ENCODE assay signal across 8 cellular contexts in genomic region chr5:168269950-168270349, GRCh38. TPM values are rescaled to one million over a fixed set of nuclear protein-coding genes. Genes with fewer than 3 reads are reported as not detected.
A peak's percentile ranks its signal among the peaks of the same experiment; 100 is the strongest.
DNase-seq lines count a peak whose midpoint lies in the region; ATAC-seq and TF ChIP-seq lines count a peak whose summit lies in the region.

No MANE protein-coding gene starts in this region.

- POLR2A ChIA-PET in WTC11 (lab: Charles Lee): interaction anchor here (0.7 to 1.3 kb wide), 3 partner anchors 12 to 990 kb away, joined by 3 read pairs; partner anchors contain the start of gene WWC1

- no peak for DNase-seq in DND-41
- peak; percentile 30 for DNase-seq in HT1080 (ENCODE audit: low read depth)
- no peak for DNase-seq in WTC11 (ENCODE audit: low spot score)
- DNase-seq in AG08395 (ENCODE audit: low spot score): no peak
- DNase-seq in activated CD4-positive, CD25-positive, alpha-beta regulatory T cell treated with anti-CD3 and anti-CD28 coated beads, Interleukin-2, amount 50 U/mL, for 72 hours: no peak
- DNase-seq in middle frontal gyrus (ENCODE audit: extremely low spot score, low spot score): no peak
- no peak for DNase-seq in AG08396 (ENCODE audit: low spot score)

- no peak overlapping the region for H2AFZ ChIP-seq in DND-41 (ENCODE audit: low read depth, low read length)

- H3K4me2 ChIP-seq in DND-41 (ENCODE audit: insufficient read depth, low read length): peak overlapping the region; percentile 65

- H3K9ac ChIP-seq in DND-41 (ENCODE audit: low read depth, low read length) (no peak overlapping the region), mucosa of stomach (ENCODE audit: low read length) (peak overlapping the region; percentile 58)

- H3K79me2 ChIP-seq in DND-41 (ENCODE audit: insufficient read depth, low read length): no peaks in the 10 kb centered on the region

- TF ChIP-seq CTCF in DND-41 (IDR thresholded peaks at IDR 0.05; ENCODE audit: borderline replicate concordance, extremely low read depth, low read length, poor library complexity, severe bottlenecking) (no peak), WTC11 (IDR thresholded peaks at IDR 0.05) (no peak)

- H3K27ac Mint-ChIP-seq in WTC11: no peak overlapping the region

- H3K27me3 ChIP-seq in DND-41 (ENCODE audit: insufficient read depth, low read length, poor library complexity): no peaks in the 10 kb centered on the region
- H3K27me3 ChIP-seq in mucosa of stomach (ENCODE audit: control insufficient read depth, insufficient read depth, low read length): no peaks in the 10 kb centered on the region

- no peak overlapping the region for H3K27ac ChIP-seq in DND-41 (ENCODE audit: low read length)

- H3K9me3 ChIP-seq in DND-41 (ENCODE audit: insufficient read depth, low read length, severe bottlenecking): no peaks in the 10 kb centered on the region
- no peaks in the 10 kb centered on the region for H3K9me3 ChIP-seq in mucosa of stomach (ENCODE audit: control insufficient read depth, low read length)

- ATAC-seq in DND-41 (ENCODE audit: insufficient read depth, low read depth) (no peak), WTC11 (peak; percentile 38)

- H3K27me3 Mint-ChIP-seq in WTC11 (ENCODE audit: low read depth): peaks cover 14% of the 10 kb centered on the region

- no peak overlapping the region for H3K4me3 ChIP-seq in DND-41 (ENCODE audit: low read depth in 1 of 2, low read length in 2 of 2)
- no peak overlapping the region for H3K4me3 ChIP-seq in mucosa of stomach (ENCODE audit: low read length)

- H3K9me3 Mint-ChIP-seq in WTC11: no peaks in the 10 kb centered on the region

- no peaks in the 10 kb centered on the region for H3K36me3 Mint-ChIP-seq in WTC11

- CTCF ChIA-PET in WTC11 (lab: Charles Lee): interaction anchor here (0.6 to 3.1 kb wide), 24 partner anchors 9 to 274 kb away, joined by 3 to 27 read pairs (median 4); no protein-coding TSS in a partner anchor

- H3K4me1 ChIP-seq in DND-41 (ENCODE audit: insufficient read depth, low read length) (peaks cover 14% of the 10 kb centered on the region), mucosa of stomach (ENCODE audit: control insufficient read depth, insufficient read depth, low read length) (peaks cover 19% of the 10 kb centered on the region)

- H4K20me1 ChIP-seq in DND-41 (ENCODE audit: insufficient read depth, low read length): peaks cover 3% of the 10 kb centered on the region; the same call in 1 of the 2 replicates

- H3K36me3 ChIP-seq in DND-41 (ENCODE audit: insufficient read depth, low read length): no peaks in the 10 kb centered on the region
- no peaks in the 10 kb centered on the region for H3K36me3 ChIP-seq in mucosa of stomach (ENCODE audit: control insufficient read depth, insufficient read depth, low read length)

- H3K4me1 Mint-ChIP-seq in WTC11: peaks cover 23% of the 10 kb centered on the region

- no peak overlapping the region; the same call in 1 of the 2 replicates for H3K4me3 Mint-ChIP-seq in WTC11

TF ChIP-seq in WTC11, 78 proteins besides CTCF, POLR2A, EP300 and RAD21:
- TF ChIP-seq JAZF1 (CRISPR knock-in tag; IDR thresholded peaks at IDR 0.05) (no peak), NR3C1 (CRISPR knock-in tag; conservative IDR thresholded peaks at IDR 0.05; ENCODE audit: low read depth) (no peak), CREB1 (CRISPR knock-in tag; IDR thresholded peaks at IDR 0.05) (no peak), ZNF396 (CRISPR knock-in tag; IDR thresholded peaks at IDR 0.05; ENCODE audit: borderline replicate concordance) (no peak), ZBTB21 (CRISPR knock-in tag; IDR thresholded peaks at IDR 0.05; ENCODE audit: borderline replicate concordance) (no peak), ATF1 (CRISPR knock-in tag; IDR thresholded peaks at IDR 0.05) (no peak), ZNF138 (CRISPR knock-in tag; conservative IDR thresholded peaks at IDR 0.05) (no peak), PREB (CRISPR knock-in tag; IDR thresholded peaks at IDR 0.05; ENCODE audit: borderline replicate concordance) (no peak)
- TF ChIP-seq, protein P1, sequence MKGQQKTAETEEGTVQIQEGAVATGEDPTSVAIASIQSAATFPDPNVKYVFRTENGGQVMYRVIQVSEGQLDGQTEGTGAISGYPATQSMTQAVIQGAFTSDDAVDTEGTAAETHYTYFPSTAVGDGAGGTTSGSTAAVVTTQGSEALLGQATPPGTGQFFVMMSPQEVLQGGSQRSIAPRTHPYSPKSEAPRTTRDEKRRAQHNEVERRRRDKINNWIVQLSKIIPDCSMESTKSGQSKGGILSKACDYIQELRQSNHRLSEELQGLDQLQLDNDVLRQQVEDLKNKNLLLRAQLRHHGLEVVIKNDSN (CRISPR knock-in tag; IDR thresholded peaks at IDR 0.05): no peak

RNA-seq across cellular contexts. Expression of gene WWC1, which starts 21.5 kb away (rescaled TPM):
- 48.7 and 52.8 TPM in 2 replicates for total RNA-seq in HT1080 (2014; rRNA removed; shearing (Covaris generic))
- 22.7 and 24.4 TPM in 2 replicates for polyA plus RNA-seq in HT1080 (2015; cell fraction: cytosol; rRNA removed)
- 17.7 and 19.2 TPM in 2 replicates for polyA plus RNA-seq in HT1080 (2015; cell fraction: nucleus; rRNA removed)
- total RNA-seq in WTC11 (2021): 29.1 to 48.4 TPM (median 31.6 TPM) in 3 replicates
